In the genomic region with DNA sequence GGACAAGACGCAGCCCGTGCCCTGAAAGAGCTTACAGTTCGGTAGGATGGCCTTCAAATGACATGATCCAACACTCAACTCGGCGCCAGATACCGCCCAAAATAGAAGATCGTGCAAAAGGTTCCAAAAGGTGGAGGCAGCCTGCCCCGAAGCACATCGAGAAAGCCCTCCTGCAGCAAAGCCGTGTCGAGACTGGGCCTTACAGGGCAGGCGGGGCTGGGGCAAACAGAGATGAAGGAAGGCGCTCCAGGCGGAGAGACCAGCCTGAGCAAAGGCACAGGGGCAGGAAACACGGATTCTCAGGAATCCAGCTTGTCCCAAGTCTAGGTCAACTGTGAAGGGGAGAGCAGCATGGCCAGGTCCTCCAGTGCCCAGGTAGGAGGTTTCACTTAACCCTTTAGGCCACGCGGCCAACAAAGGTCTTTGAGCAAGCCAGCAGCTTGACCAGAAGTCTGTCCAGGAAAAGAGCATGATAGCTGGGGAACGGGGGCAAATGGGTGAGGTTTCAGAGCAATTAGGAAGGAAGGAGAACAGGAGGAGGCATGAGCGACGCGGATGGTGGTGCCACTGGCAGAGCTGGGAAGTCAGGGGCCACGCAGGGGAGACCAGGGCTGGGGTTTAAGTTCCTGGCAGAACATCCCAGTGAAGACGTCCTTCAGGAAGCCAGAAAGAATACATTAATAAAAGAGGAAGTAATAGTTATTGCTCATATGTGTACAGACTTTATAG, we compare ENCODE assay signal across 1 cellular context.
TF ChIP-seq lines count a peak whose summit lies in the region.

No MANE protein-coding gene starts in this region.

TF ChIP-seq in GM12878, 131 proteins besides CTCF, POLR2A, EP300 and RAD21 (continues in another document):
- no peak for TF ChIP-seq ZNF622 (IDR thresholded peaks at IDR 0.05)
- TF ChIP-seq, protein P1, sequence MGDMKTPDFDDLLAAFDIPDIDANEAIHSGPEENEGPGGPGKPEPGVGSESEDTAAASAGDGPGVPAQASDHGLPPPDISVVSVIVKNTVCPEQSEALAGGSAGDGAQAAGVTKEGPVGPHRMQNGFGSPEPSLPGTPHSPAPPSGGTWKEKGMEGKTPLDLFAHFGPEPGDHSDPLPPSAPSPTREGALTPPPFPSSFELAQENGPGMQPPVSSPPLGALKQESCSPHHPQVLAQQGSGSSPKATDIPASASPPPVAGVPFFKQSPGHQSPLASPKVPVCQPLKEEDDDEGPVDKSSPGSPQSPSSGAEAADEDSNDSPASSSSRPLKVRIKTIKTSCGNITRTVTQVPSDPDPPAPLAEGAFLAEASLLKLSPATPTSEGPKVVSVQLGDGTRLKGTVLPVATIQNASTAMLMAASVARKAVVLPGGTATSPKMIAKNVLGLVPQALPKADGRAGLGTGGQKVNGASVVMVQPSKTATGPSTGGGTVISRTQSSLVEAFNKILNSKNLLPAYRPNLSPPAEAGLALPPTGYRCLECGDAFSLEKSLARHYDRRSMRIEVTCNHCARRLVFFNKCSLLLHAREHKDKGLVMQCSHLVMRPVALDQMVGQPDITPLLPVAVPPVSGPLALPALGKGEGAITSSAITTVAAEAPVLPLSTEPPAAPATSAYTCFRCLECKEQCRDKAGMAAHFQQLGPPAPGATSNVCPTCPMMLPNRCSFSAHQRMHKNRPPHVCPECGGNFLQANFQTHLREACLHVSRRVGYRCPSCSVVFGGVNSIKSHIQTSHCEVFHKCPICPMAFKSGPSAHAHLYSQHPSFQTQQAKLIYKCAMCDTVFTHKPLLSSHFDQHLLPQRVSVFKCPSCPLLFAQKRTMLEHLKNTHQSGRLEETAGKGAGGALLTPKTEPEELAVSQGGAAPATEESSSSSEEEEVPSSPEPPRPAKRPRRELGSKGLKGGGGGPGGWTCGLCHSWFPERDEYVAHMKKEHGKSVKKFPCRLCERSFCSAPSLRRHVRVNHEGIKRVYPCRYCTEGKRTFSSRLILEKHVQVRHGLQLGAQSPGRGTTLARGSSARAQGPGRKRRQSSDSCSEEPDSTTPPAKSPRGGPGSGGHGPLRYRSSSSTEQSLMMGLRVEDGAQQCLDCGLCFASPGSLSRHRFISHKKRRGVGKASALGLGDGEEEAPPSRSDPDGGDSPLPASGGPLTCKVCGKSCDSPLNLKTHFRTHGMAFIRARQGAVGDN (IDR thresholded peaks at IDR 0.05): peak; percentile 13; the same call in 1 of the 2 replicates
- no peak for TF ChIP-seq GATAD2B (conservative IDR thresholded peaks at IDR 0.05; ENCODE audit: low read depth)
- TF ChIP-seq ZZZ3 (IDR thresholded peaks at IDR 0.05; ENCODE audit: control insufficient read depth, insufficient read length, low read depth): no peak
- no peak for TF ChIP-seq ZNF207 (IDR thresholded peaks at IDR 0.05; ENCODE audit: borderline replicate concordance)
- TF ChIP-seq, protein P2, sequence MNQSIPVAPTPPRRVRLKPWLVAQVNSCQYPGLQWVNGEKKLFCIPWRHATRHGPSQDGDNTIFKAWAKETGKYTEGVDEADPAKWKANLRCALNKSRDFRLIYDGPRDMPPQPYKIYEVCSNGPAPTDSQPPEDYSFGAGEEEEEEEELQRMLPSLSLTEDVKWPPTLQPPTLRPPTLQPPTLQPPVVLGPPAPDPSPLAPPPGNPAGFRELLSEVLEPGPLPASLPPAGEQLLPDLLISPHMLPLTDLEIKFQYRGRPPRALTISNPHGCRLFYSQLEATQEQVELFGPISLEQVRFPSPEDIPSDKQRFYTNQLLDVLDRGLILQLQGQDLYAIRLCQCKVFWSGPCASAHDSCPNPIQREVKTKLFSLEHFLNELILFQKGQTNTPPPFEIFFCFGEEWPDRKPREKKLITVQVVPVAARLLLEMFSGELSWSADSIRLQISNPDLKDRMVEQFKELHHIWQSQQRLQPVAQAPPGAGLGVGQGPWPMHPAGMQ (IDR thresholded peaks at IDR 0.05; ENCODE audit: borderline replicate concordance): no peak
- TF ChIP-seq, protein P3, sequence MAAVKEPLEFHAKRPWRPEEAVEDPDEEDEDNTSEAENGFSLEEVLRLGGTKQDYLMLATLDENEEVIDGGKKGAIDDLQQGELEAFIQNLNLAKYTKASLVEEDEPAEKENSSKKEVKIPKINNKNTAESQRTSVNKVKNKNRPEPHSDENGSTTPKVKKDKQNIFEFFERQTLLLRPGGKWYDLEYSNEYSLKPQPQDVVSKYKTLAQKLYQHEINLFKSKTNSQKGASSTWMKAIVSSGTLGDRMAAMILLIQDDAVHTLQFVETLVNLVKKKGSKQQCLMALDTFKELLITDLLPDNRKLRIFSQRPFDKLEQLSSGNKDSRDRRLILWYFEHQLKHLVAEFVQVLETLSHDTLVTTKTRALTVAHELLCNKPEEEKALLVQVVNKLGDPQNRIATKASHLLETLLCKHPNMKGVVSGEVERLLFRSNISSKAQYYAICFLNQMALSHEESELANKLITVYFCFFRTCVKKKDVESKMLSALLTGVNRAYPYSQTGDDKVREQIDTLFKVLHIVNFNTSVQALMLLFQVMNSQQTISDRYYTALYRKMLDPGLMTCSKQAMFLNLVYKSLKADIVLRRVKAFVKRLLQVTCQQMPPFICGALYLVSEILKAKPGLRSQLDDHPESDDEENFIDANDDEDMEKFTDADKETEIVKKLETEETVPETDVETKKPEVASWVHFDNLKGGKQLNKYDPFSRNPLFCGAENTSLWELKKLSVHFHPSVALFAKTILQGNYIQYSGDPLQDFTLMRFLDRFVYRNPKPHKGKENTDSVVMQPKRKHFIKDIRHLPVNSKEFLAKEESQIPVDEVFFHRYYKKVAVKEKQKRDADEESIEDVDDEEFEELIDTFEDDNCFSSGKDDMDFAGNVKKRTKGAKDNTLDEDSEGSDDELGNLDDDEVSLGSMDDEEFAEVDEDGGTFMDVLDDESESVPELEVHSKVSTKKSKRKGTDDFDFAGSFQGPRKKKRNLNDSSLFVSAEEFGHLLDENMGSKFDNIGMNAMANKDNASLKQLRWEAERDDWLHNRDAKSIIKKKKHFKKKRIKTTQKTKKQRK (IDR thresholded peaks at IDR 0.05; ENCODE audit: low read depth, low read length): no peak
- TF ChIP-seq, protein P4, sequence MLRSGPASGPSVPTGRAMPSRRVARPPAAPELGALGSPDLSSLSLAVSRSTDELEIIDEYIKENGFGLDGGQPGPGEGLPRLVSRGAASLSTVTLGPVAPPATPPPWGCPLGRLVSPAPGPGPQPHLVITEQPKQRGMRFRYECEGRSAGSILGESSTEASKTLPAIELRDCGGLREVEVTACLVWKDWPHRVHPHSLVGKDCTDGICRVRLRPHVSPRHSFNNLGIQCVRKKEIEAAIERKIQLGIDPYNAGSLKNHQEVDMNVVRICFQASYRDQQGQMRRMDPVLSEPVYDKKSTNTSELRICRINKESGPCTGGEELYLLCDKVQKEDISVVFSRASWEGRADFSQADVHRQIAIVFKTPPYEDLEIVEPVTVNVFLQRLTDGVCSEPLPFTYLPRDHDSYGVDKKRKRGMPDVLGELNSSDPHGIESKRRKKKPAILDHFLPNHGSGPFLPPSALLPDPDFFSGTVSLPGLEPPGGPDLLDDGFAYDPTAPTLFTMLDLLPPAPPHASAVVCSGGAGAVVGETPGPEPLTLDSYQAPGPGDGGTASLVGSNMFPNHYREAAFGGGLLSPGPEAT (IDR thresholded peaks at IDR 0.05; ENCODE audit: low read depth): 0 out of 2 replicates have a peak, but pooled peaks have one; percentile 8
- TF ChIP-seq RB1 (IDR thresholded peaks at IDR 0.05; ENCODE audit: borderline replicate concordance): 0 out of 2 replicates have a peak, but pooled peaks have one; percentile 8
- no peak for TF ChIP-seq MTA3 (IDR thresholded peaks at IDR 0.05; ENCODE audit: borderline replicate concordance, low read length)
- TF ChIP-seq LARP7 (IDR thresholded peaks at IDR 0.05): 0 out of 2 replicates have a peak, but pooled peaks have one; percentile 25
- peak; percentile 26; the same call in 1 of the 2 replicates for TF ChIP-seq HDGF (IDR thresholded peaks at IDR 0.05)
- TF ChIP-seq RUNX3 (IDR thresholded peaks at IDR 0.05; ENCODE audit: low read length): no peak
- TF ChIP-seq, protein P5, sequence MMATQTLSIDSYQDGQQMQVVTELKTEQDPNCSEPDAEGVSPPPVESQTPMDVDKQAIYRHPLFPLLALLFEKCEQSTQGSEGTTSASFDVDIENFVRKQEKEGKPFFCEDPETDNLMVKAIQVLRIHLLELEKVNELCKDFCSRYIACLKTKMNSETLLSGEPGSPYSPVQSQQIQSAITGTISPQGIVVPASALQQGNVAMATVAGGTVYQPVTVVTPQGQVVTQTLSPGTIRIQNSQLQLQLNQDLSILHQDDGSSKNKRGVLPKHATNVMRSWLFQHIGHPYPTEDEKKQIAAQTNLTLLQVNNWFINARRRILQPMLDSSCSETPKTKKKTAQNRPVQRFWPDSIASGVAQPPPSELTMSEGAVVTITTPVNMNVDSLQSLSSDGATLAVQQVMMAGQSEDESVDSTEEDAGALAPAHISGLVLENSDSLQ (IDR thresholded peaks at IDR 0.05): no peak
- 0 out of 2 replicates have a peak, but pooled peaks have one; percentile 10 for TF ChIP-seq ATF7 (IDR thresholded peaks at IDR 0.05; ENCODE audit: low read depth)
- TF ChIP-seq, protein P6, sequence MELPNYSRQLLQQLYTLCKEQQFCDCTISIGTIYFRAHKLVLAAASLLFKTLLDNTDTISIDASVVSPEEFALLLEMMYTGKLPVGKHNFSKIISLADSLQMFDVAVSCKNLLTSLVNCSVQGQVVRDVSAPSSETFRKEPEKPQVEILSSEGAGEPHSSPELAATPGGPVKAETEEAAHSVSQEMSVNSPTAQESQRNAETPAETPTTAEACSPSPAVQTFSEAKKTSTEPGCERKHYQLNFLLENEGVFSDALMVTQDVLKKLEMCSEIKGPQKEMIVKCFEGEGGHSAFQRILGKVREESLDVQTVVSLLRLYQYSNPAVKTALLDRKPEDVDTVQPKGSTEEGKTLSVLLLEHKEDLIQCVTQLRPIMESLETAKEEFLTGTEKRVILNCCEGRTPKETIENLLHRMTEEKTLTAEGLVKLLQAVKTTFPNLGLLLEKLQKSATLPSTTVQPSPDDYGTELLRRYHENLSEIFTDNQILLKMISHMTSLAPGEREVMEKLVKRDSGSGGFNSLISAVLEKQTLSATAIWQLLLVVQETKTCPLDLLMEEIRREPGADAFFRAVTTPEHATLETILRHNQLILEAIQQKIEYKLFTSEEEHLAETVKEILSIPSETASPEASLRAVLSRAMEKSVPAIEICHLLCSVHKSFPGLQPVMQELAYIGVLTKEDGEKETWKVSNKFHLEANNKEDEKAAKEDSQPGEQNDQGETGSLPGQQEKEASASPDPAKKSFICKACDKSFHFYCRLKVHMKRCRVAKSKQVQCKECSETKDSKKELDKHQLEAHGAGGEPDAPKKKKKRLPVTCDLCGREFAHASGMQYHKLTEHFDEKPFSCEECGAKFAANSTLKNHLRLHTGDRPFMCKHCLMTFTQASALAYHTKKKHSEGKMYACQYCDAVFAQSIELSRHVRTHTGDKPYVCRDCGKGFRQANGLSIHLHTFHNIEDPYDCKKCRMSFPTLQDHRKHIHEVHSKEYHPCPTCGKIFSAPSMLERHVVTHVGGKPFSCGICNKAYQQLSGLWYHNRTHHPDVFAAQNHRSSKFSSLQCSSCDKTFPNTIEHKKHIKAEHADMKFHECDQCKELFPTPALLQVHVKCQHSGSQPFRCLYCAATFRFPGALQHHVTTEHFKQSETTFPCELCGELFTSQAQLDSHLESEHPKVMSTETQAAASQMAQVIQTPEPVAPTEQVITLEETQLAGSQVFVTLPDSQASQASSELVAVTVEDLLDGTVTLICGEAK (IDR thresholded peaks at IDR 0.05; ENCODE audit: borderline replicate concordance): 0 out of 2 replicates have a peak, but pooled peaks have one; percentile 36
- 0 out of 2 replicates have a peak, but pooled peaks have one; percentile 7 for TF ChIP-seq NBN (IDR thresholded peaks at IDR 0.05)
- TF ChIP-seq, protein P7, sequence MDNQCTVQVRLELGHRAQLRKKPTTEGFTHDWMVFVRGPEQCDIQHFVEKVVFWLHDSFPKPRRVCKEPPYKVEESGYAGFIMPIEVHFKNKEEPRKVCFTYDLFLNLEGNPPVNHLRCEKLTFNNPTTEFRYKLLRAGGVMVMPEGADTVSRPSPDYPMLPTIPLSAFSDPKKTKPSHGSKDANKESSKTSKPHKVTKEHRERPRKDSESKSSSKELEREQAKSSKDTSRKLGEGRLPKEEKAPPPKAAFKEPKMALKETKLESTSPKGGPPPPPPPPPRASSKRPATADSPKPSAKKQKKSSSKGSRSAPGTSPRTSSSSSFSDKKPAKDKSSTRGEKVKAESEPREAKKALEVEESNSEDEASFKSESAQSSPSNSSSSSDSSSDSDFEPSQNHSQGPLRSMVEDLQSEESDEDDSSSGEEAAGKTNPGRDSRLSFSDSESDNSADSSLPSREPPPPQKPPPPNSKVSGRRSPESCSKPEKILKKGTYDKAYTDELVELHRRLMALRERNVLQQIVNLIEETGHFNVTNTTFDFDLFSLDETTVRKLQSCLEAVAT (IDR thresholded peaks at IDR 0.05): 0 out of 2 replicates have a peak, but pooled peaks have one; percentile 75
- TF ChIP-seq, protein P8, sequence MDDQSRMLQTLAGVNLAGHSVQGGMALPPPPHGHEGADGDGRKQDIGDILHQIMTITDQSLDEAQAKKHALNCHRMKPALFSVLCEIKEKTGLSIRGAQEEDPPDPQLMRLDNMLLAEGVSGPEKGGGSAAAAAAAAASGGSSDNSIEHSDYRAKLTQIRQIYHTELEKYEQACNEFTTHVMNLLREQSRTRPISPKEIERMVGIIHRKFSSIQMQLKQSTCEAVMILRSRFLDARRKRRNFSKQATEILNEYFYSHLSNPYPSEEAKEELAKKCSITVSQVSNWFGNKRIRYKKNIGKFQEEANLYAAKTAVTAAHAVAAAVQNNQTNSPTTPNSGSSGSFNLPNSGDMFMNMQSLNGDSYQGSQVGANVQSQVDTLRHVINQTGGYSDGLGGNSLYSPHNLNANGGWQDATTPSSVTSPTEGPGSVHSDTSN (IDR thresholded peaks at IDR 0.05; ENCODE audit: insufficient replicate concordance, low read depth, low read length): no peak
- TF ChIP-seq, protein P9, sequence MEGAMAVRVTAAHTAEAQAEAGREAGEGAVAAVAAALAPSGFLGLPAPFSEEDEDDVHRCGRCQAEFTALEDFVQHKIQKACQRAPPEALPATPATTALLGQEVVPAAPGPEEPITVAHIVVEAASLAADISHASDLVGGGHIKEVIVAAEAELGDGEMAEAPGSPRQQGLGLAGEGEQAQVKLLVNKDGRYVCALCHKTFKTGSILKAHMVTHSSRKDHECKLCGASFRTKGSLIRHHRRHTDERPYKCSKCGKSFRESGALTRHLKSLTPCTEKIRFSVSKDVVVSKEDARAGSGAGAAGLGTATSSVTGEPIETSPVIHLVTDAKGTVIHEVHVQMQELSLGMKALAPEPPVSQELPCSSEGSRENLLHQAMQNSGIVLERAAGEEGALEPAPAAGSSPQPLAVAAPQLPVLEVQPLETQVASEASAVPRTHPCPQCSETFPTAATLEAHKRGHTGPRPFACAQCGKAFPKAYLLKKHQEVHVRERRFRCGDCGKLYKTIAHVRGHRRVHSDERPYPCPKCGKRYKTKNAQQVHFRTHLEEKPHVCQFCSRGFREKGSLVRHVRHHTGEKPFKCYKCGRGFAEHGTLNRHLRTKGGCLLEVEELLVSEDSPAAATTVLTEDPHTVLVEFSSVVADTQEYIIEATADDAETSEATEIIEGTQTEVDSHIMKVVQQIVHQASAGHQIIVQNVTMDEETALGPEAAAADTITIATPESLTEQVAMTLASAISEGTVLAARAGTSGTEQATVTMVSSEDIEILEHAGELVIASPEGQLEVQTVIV (IDR thresholded peaks at IDR 0.05; ENCODE audit: borderline replicate concordance, partially characterized antibody): no peak
- 0 out of 2 replicates have a peak, but pooled peaks have one; percentile 14 for TF ChIP-seq SMARCA5 (IDR thresholded peaks at IDR 0.05)
- no peak for TF ChIP-seq ETV6 (conservative IDR thresholded peaks at IDR 0.05 in 1 of 2, IDR thresholded peaks at IDR 0.05 in 1 of 2; ENCODE audit: borderline replicate concordance in 1 of 2, low read depth in 1 of 2)
- 0 out of 2 replicates have a peak, but pooled peaks have one; percentile 44 for TF ChIP-seq NR2F1 (conservative IDR thresholded peaks at IDR 0.05)
- TF ChIP-seq BRCA1 (IDR thresholded peaks at IDR 0.05; ENCODE audit: low read depth, low read length): no peak
- no peak for TF ChIP-seq TAF1 (IDR thresholded peaks at IDR 0.05; ENCODE audit: borderline replicate concordance, low read depth, low read length)
- TF ChIP-seq IKZF1 (conservative IDR thresholded peaks at IDR 0.05): 0 out of 2 replicates have a peak, but pooled peaks have one; percentile 11
- TF ChIP-seq EED (IDR thresholded peaks at IDR 0.05; ENCODE audit: low read depth): 0 out of 2 replicates have a peak, but pooled peaks have one; percentile 20
- no peak for TF ChIP-seq TBL1XR1 (IDR thresholded peaks at IDR 0.05; ENCODE audit: low read depth, low read length)
